ENCODE assay signal across 8 cellular contexts in genomic region chr19:10000171-10000826, GRCh38. TPM values are rescaled to one million over a fixed set of nuclear protein-coding genes. Genes with fewer than 3 reads are reported as not detected.
A peak's percentile ranks its signal among the peaks of the same experiment; 100 is the strongest.
DNase-seq lines count a peak whose midpoint lies in the region; ATAC-seq and TF ChIP-seq lines count a peak whose summit lies in the region.

No MANE protein-coding gene starts in this region.

- no peaks in the 10 kb centered on the region for H3K79me2 ChIP-seq in PC-9 (ENCODE audit: low read depth)

- no peak overlapping the region for H2AFZ ChIP-seq in PC-9

- H3K27ac ChIP-seq in C4-2B (no peak overlapping the region), PC-9 (no peak overlapping the region), ovary (no peak overlapping the region), transverse colon (no peak overlapping the region)

- no TSS peak for BruUV-seq in PC-9 (replicated peaks; lab: Mats Ljungman, UMichigan)

- H3K4me2 ChIP-seq in PC-9: no peak overlapping the region

- WGBS in ovary, 3 donors: 13 to 18% (median 15%) methylated on average over 16 of the region's 16 CpGs
- WGBS in transverse colon (ENCODE audit: low coverage in 1 of 2), 2 donors: 1 to 14% methylated on average over 9 to 16 of the region's 16 CpGs

- no peaks in the 10 kb centered on the region for H4K20me1 ChIP-seq in PC-9 (ENCODE audit: insufficient read depth)

- H3K36me3 Mint-ChIP-seq in activated T-cell treated with anti-CD3 and anti-CD28 coated beads, Interleukin-2, amount 50 U/mL, for 4 hours (ENCODE audit: insufficient read depth): no peaks in the 10 kb centered on the region

- intact Hi-C loops in PC-9 (cut with micrococcal nuclease; ENCODE audit: unreplicated experiment) (loop anchor here (1.0 kb wide), 1 partner anchor 66 kb away; no protein-coding TSS in a partner anchor), ovary (cut with DNase I) (loop anchor here in 1 of 4 donors (10.0 kb wide), 1 partner anchor 65 kb away; the partner anchor contains the start of gene OLFM2), transverse colon (cut with DNase I; ENCODE audit: low total_unique reads) (no loop called here)

- no peaks in the 10 kb centered on the region for H3K9me3 Mint-ChIP-seq in activated T-cell treated with anti-CD3 and anti-CD28 coated beads, Interleukin-2, amount 50 U/mL, for 4 hours

- H3K9me2 ChIP-seq in PC-9 (ENCODE audit: insufficient read depth): no peaks in the 10 kb centered on the region

- in situ Hi-C loops in HAP-1 (cut with MboI; ENCODE audit: low sequenced_read_pairs) (no loop called here), transverse colon (cut with MboI; ENCODE audit: low pct_ligation_motif_present in 1 of 4, low pct_unique_long_range_greater_than_20kb in 1 of 4, low sequenced_read_pairs in 3 of 4) (no loop called here)

- H3K9me3 ChIP-seq in HAP-1 (no peaks in the 10 kb centered on the region; the same call in 1 of the 2 replicates), PC-9 (ENCODE audit: insufficient read depth, low read depth) (no peaks in the 10 kb centered on the region), ovary (no peaks in the 10 kb centered on the region), transverse colon (no peaks in the 10 kb centered on the region)

- H3F3A ChIP-seq in PC-9 (ENCODE audit: insufficient read depth, low read depth): no peaks in the 10 kb centered on the region

- H3K27me3 ChIP-seq in HAP-1 (ENCODE audit: low read depth): peaks cover 14% of the 10 kb centered on the region
- peaks cover 77% of the 10 kb centered on the region for H3K27me3 ChIP-seq in PC-9 (ENCODE audit: insufficient read depth, low read depth)
- H3K27me3 ChIP-seq in ovary: no peaks in the 10 kb centered on the region
- peaks cover 5% of the 10 kb centered on the region for H3K27me3 ChIP-seq in transverse colon

- H3K4me3 ChIP-seq in HAP-1 (no peak overlapping the region), PC-9 (no peak overlapping the region), ovary (no peak overlapping the region), transverse colon (no peak overlapping the region)

- DNase-seq in HAP-1 (ENCODE audit: low spot score in 2 of 2): peak; percentile 46 to 87
- DNase-seq in PC-9: peak; percentile 60 to 64
- peak; percentile 57 for DNase-seq in activated T-cell treated with anti-CD3 and anti-CD28 coated beads, Interleukin-2, amount 50 U/mL, for 4 hours
- peak; percentile 72 for DNase-seq in fibroblast of peridontal ligament (ENCODE audit: extremely low read depth)
- peak; percentile 61 to 77 (median 72) for DNase-seq in ovary
- DNase-seq in transverse colon: peak; percentile 75

- TF ChIP-seq POLR2A in ovary (IDR thresholded peaks at IDR 0.05) (no peak), transverse colon (IDR thresholded peaks at IDR 0.05) (no peak)

- peaks cover 51% of the 10 kb centered on the region for H3K27me3 Mint-ChIP-seq in activated T-cell treated with anti-CD3 and anti-CD28 coated beads, Interleukin-2, amount 50 U/mL, for 4 hours (ENCODE audit: low read depth)

- H3K4me1 ChIP-seq in HAP-1 (no peaks in the 10 kb centered on the region), PC-9 (replicated peaks; ENCODE audit: insufficient read depth) (no peaks in the 10 kb centered on the region), ovary (ENCODE audit: insufficient read depth) (no peaks in the 10 kb centered on the region), transverse colon (peaks cover 0 to 8% (median 0%) of the 10 kb centered on the region in 4 donors)

- ATAC-seq in activated T-cell treated with anti-CD3 and anti-CD28 coated beads, Interleukin-2, amount 50 U/mL, for 4 hours: peak in 1 of 2 donors; percentile 35
- no peak for ATAC-seq in GM19395 (IDR thresholded peaks at IDR 0.05; ENCODE audit: unreplicated experiment)

- TF ChIP-seq CTCF in C4-2B (conservative IDR thresholded peaks at IDR 0.05) (peak; percentile 97), PC-9 (conservative IDR thresholded peaks at IDR 0.05) (peak; percentile 92), ovary (IDR thresholded peaks at IDR 0.05) (peak in 2 of 3 donors; percentile 36 to 73), transverse colon (IDR thresholded peaks at IDR 0.05) (peak; percentile 49 to 76 (median 67))

- POLR2A ChIA-PET in PC-9 (lab: Charles Lee; ENCODE audit: unreplicated experiment): interaction anchor here (0.6 kb wide), 1 partner anchor 35 kb away, joined by 6 read pairs; no protein-coding TSS in a partner anchor

- peaks cover 11% of the 10 kb centered on the region for H3K4me1 Mint-ChIP-seq in activated T-cell treated with anti-CD3 and anti-CD28 coated beads, Interleukin-2, amount 50 U/mL, for 4 hours (ENCODE audit: low read depth)

- H3K36me3 ChIP-seq in HAP-1 (replicated peaks) (no peaks in the 10 kb centered on the region), PC-9 (ENCODE audit: low read depth) (no peaks in the 10 kb centered on the region), ovary (no peaks in the 10 kb centered on the region), transverse colon (no peaks in the 10 kb centered on the region)

- TF ChIP-seq EP300 in ovary (IDR thresholded peaks at IDR 0.05) (no peak), transverse colon (IDR thresholded peaks at IDR 0.05; ENCODE audit: low read depth) (no peak)

- no peak overlapping the region for H3K4me3 Mint-ChIP-seq in activated T-cell treated with anti-CD3 and anti-CD28 coated beads, Interleukin-2, amount 50 U/mL, for 4 hours

- CTCF ChIA-PET in PC-9 (lab: Charles Lee): interaction anchor here (0.5 to 1.0 kb wide), 12 partner anchors 10 to 1733 kb away, joined by 3 to 12 read pairs (median 5); no protein-coding TSS in a partner anchor

RNA-seq across cellular contexts. Expression of gene COL5A3, which starts 10.0 kb away (rescaled TPM):
- total RNA-seq in PC-9 (2021): not detected in 2 replicates
- total RNA-seq in activated T-cell treated with anti-CD3 and anti-CD28 coated beads, Interleukin-2, amount 50 U/mL, for 4 hours: 1 to 10 TPM in 2 of 3 donors, under 1 TPM in 1; 0.46 to 2.8 (median 2.3) TPM
- total RNA-seq in ovary: 1 to 10 TPM; 1.7 to 9.0 (median 4.4) TPM
- 1 to 10 TPM; 1.5 to 6.7 TPM for polyA plus RNA-seq in ovary
- total RNA-seq in transverse colon: 10 to 100 TPM in 2 of 4 donors, 1 to 10 TPM in 2; 2.5 to 17.7 (median 7.9) TPM

RNA-seq across cellular contexts. Expression of gene RDH8, which starts 13.0 kb away (rescaled TPM):
- not detected in 2 replicates for total RNA-seq in PC-9 (2021)
- total RNA-seq in activated T-cell treated with anti-CD3 and anti-CD28 coated beads, Interleukin-2, amount 50 U/mL, for 4 hours: not detected
- total RNA-seq in ovary: not detected
- polyA plus RNA-seq in ovary: not detected
- not detected for total RNA-seq in transverse colon
